ENCODE assay signal across 1 cellular context in the genomic region with DNA sequence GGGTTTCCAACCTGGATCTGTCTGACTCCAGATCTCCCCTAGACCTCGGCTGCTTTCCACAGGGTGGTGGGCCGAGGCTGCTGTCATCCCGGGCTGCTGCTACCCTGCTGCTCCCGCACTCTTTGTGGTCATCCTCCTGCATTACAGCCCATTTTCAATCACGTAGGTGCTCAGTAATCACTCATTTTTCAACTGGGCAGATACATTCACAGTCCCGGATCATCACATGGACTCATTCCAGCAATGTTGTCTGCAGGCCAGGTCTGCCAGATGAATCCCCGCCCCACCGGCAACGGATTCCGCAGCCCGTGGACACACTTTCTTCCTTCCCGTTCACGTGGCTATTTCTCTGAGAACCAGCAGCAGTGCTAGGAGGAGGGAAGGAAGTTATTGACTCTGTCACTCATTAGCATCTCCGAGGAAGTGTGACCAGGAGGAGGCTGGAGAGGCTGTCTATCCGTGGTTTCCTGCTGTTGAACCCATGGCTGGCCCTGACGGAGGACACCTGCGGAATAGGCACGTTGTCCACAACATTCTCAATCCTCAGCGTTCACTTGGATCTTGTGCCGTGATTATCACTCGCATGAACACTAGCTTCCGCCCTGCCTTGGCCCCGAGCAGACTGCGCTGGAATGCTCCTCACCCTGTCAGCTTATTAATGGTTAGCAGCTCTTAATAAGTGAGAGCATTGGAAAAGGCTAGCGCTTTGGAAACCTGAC.
TF ChIP-seq lines count a peak whose summit lies in the region.

No MANE protein-coding gene starts in this region.

TF ChIP-seq in HepG2, 621 proteins besides CTCF, POLR2A, EP300 and RAD21 (continued from another document and continues in another):
- TF ChIP-seq, protein P1, sequence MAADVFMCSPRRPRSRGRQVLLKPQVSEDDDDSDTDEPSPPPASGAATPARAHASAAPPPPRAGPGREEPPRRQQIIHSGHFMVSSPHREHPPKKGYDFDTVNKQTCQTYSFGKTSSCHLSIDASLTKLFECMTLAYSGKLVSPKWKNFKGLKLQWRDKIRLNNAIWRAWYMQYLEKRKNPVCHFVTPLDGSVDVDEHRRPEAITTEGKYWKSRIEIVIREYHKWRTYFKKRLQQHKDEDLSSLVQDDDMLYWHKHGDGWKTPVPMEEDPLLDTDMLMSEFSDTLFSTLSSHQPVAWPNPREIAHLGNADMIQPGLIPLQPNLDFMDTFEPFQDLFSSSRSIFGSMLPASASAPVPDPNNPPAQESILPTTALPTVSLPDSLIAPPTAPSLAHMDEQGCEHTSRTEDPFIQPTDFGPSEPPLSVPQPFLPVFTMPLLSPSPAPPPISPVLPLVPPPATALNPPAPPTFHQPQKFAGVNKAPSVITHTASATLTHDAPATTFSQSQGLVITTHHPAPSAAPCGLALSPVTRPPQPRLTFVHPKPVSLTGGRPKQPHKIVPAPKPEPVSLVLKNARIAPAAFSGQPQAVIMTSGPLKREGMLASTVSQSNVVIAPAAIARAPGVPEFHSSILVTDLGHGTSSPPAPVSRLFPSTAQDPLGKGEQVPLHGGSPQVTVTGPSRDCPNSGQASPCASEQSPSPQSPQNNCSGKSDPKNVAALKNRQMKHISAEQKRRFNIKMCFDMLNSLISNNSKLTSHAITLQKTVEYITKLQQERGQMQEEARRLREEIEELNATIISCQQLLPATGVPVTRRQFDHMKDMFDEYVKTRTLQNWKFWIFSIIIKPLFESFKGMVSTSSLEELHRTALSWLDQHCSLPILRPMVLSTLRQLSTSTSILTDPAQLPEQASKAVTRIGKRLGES (CRISPR knock-in tag; IDR thresholded peaks at IDR 0.05; ENCODE audit: borderline replicate concordance): no peak
- TF ChIP-seq ZNF629 (CRISPR knock-in tag; conservative IDR thresholded peaks at IDR 0.05) (no peak), ZNF451 (CRISPR knock-in tag; IDR thresholded peaks at IDR 0.05) (no peak), ZNF263 (CRISPR knock-in tag; IDR thresholded peaks at IDR 0.05) (peak; percentile 43; the same call in 1 of the 2 replicates), GATAD2A (CRISPR knock-in tag; IDR thresholded peaks at IDR 0.05) (no peak), NFRKB (IDR thresholded peaks at IDR 0.05) (no peak), GABPA (IDR thresholded peaks at IDR 0.05; ENCODE audit: low read depth, low read length) (no peak), GABPA (CRISPR knock-in tag; IDR thresholded peaks at IDR 0.05; ENCODE audit: low read depth) (no peak), BCL6 (CRISPR knock-in tag; IDR thresholded peaks at IDR 0.05) (no peak; the same call in 1 of the 2 replicates), ZMYM3 (CRISPR knock-in tag; IDR thresholded peaks at IDR 0.05) (peak; percentile 40; the same call in 1 of the 2 replicates), POLR2AphosphoS5 (IDR thresholded peaks at IDR 0.05; ENCODE audit: low read depth, low read length) (no peak), ZNF234 (CRISPR knock-in tag; conservative IDR thresholded peaks at IDR 0.05) (no peak), NFKB2 (CRISPR knock-in tag; IDR thresholded peaks at IDR 0.05; ENCODE audit: borderline replicate concordance) (no peak), ARNT2 (CRISPR knock-in tag; IDR thresholded peaks at IDR 0.05; ENCODE audit: low read depth) (no peak), ZNF737 (CRISPR knock-in tag; IDR thresholded peaks at IDR 0.05; ENCODE audit: borderline replicate concordance) (no peak), TBX3 (IDR thresholded peaks at IDR 0.05; ENCODE audit: borderline replicate concordance) (no peak), CEBPG (CRISPR knock-in tag; IDR thresholded peaks at IDR 0.05) (no peak), ZNF720 (CRISPR knock-in tag; IDR thresholded peaks at IDR 0.05) (no peak), ZNF709 (CRISPR knock-in tag; IDR thresholded peaks at IDR 0.05) (no peak), NFE2 (CRISPR knock-in tag; IDR thresholded peaks at IDR 0.05) (no peak), PHB2 (IDR thresholded peaks at IDR 0.05; ENCODE audit: partially characterized antibody) (no peak), HDAC1 (CRISPR knock-in tag; IDR thresholded peaks at IDR 0.05) (peak; percentile 56), SIX4 (CRISPR knock-in tag; IDR thresholded peaks at IDR 0.05) (no peak), ZNF34 (CRISPR knock-in tag; IDR thresholded peaks at IDR 0.05; ENCODE audit: borderline replicate concordance) (no peak), NR2F2 (IDR thresholded peaks at IDR 0.05; ENCODE audit: borderline replicate concordance, low read depth) (no peak), MAFK (conservative IDR thresholded peaks at IDR 0.05 in 1 of 2, IDR thresholded peaks at IDR 0.05 in 1 of 2; ENCODE audit: low read length in 2 of 2) (no peak), FLYWCH1 (CRISPR knock-in tag; IDR thresholded peaks at IDR 0.05) (no peak), POLR2AphosphoS2 (IDR thresholded peaks at IDR 0.05; ENCODE audit: low read depth, low read length) (no peak), SRSF9 (IDR thresholded peaks at IDR 0.05; ENCODE audit: borderline replicate concordance, insufficient read depth, low read depth, low read length, poor library complexity, severe bottlenecking) (no peak), SMARCE1 (IDR thresholded peaks at IDR 0.05; ENCODE audit: borderline replicate concordance) (no peak), KLF16 (CRISPR knock-in tag; IDR thresholded peaks at IDR 0.05) (no peak), SMYD3 (CRISPR knock-in tag; IDR thresholded peaks at IDR 0.05) (no peak), ZNF225 (CRISPR knock-in tag; IDR thresholded peaks at IDR 0.05) (no peak), ZNF382 (CRISPR knock-in tag; IDR thresholded peaks at IDR 0.05; ENCODE audit: borderline replicate concordance) (no peak), ZNF33B (CRISPR knock-in tag; IDR thresholded peaks at IDR 0.05) (no peak)
- TF ChIP-seq, protein P2, sequence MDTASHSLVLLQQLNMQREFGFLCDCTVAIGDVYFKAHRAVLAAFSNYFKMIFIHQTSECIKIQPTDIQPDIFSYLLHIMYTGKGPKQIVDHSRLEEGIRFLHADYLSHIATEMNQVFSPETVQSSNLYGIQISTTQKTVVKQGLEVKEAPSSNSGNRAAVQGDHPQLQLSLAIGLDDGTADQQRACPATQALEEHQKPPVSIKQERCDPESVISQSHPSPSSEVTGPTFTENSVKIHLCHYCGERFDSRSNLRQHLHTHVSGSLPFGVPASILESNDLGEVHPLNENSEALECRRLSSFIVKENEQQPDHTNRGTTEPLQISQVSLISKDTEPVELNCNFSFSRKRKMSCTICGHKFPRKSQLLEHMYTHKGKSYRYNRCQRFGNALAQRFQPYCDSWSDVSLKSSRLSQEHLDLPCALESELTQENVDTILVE (CRISPR knock-in tag; IDR thresholded peaks at IDR 0.05): no peak
- TF ChIP-seq, protein P3, sequence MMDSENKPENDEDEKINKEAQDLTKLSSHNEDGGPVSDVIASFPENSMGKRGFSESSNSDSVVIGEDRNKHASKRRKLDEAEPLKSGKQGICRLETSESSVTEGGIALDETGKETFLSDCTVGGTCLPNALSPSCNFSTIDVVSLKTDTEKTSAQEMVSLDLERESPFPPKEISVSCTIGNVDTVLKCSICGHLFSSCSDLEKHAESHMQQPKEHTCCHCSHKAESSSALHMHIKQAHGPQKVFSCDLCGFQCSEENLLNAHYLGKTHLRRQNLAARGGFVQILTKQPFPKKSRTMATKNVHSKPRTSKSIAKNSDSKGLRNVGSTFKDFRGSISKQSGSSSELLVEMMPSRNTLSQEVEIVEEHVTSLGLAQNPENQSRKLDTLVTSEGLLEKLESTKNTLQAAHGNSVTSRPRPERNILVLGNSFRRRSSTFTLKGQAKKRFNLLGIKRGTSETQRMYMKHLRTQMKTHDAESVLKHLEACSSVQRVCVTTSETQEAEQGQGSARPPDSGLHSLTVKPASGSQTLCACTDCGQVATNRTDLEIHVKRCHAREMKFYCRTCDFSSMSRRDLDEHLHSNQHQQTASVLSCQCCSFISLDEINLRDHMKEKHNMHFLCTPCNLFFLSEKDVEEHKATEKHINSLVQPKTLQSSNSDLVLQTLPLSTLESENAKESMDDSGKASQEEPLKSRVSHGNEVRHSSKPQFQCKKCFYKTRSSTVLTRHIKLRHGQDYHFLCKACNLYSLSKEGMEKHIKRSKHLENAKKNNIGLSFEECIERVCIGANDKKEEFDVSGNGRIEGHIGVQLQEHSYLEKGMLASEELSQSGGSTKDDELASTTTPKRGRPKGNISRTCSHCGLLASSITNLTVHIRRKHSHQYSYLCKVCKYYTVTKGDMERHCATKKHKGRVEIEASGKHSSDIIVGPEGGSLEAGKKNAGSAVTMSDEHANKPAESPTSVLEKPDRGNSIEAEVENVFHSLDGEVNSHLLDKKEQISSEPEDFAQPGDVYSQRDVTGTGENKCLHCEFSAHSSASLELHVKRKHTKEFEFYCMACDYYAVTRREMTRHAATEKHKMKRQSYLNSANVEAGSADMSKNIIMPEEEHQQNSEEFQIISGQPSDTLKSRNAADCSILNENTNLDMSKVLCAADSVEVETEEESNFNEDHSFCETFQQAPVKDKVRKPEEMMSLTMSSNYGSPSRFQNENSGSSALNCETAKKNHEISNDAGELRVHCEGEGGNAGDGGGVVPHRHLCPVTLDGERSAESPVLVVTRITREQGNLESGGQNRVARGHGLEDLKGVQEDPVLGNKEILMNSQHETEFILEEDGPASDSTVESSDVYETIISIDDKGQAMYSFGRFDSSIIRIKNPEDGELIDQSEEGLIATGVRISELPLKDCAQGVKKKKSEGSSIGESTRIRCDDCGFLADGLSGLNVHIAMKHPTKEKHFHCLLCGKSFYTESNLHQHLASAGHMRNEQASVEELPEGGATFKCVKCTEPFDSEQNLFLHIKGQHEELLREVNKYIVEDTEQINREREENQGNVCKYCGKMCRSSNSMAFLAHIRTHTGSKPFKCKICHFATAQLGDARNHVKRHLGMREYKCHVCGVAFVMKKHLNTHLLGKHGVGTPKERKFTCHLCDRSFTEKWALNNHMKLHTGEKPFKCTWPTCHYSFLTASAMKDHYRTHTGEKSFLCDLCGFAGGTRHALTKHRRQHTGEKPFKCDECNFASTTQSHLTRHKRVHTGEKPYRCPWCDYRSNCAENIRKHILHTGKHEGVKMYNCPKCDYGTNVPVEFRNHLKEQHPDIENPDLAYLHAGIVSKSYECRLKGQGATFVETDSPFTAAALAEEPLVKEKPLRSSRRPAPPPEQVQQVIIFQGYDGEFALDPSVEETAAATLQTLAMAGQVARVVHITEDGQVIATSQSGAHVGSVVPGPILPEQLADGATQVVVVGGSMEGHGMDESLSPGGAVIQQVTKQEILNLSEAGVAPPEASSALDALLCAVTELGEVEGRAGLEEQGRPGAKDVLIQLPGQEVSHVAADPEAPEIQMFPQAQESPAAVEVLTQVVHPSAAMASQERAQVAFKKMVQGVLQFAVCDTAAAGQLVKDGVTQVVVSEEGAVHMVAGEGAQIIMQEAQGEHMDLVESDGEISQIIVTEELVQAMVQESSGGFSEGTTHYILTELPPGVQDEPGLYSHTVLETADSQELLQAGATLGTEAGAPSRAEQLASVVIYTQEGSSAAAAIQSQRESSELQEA (CRISPR knock-in tag; IDR thresholded peaks at IDR 0.05; ENCODE audit: not compliant biosample characterization): peak; percentile 49
- TF ChIP-seq, protein P4, sequence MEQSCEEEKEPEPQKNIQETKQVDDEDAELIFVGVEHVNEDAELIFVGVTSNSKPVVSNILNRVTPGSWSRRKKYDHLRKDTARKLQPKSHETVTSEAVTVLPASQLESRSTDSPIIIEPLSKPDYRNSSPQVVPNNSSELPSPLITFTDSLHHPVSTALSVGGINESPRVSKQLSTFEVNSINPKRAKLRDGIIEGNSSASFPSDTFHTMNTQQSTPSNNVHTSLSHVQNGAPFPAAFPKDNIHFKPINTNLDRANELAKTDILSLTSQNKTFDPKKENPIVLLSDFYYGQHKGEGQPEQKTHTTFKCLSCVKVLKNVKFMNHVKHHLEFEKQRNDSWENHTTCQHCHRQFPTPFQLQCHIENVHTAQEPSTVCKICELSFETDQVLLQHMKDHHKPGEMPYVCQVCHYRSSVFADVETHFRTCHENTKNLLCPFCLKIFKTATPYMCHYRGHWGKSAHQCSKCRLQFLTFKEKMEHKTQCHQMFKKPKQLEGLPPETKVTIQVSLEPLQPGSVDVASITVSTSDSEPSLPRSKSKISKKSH (CRISPR knock-in tag; IDR thresholded peaks at IDR 0.05; ENCODE audit: borderline replicate concordance): peak; percentile 61; the same call in 1 of the 2 replicates
- TF ChIP-seq, protein P5, sequence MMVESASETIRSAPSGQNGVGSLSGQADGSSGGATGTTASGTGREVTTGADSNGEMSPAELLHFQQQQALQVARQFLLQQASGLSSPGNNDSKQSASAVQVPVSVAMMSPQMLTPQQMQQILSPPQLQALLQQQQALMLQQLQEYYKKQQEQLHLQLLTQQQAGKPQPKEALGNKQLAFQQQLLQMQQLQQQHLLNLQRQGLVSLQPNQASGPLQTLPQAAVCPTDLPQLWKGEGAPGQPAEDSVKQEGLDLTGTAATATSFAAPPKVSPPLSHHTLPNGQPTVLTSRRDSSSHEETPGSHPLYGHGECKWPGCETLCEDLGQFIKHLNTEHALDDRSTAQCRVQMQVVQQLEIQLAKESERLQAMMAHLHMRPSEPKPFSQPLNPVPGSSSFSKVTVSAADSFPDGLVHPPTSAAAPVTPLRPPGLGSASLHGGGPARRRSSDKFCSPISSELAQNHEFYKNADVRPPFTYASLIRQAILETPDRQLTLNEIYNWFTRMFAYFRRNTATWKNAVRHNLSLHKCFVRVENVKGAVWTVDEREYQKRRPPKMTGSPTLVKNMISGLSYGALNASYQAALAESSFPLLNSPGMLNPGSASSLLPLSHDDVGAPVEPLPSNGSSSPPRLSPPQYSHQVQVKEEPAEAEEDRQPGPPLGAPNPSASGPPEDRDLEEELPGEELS (CRISPR knock-in tag; IDR thresholded peaks at IDR 0.05): no peak
- TF ChIP-seq, protein P6, sequence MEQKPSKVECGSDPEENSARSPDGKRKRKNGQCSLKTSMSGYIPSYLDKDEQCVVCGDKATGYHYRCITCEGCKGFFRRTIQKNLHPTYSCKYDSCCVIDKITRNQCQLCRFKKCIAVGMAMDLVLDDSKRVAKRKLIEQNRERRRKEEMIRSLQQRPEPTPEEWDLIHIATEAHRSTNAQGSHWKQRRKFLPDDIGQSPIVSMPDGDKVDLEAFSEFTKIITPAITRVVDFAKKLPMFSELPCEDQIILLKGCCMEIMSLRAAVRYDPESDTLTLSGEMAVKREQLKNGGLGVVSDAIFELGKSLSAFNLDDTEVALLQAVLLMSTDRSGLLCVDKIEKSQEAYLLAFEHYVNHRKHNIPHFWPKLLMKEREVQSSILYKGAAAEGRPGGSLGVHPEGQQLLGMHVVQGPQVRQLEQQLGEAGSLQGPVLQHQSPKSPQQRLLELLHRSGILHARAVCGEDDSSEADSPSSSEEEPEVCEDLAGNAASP (CRISPR knock-in tag; IDR thresholded peaks at IDR 0.05; ENCODE audit: borderline replicate concordance): 0 out of 2 replicates have a peak, but pooled peaks have one; percentile 1
- TF ChIP-seq, protein P7, sequence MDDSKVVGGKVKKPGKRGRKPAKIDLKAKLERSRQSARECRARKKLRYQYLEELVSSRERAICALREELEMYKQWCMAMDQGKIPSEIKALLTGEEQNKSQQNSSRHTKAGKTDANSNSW (CRISPR knock-in tag; IDR thresholded peaks at IDR 0.05; ENCODE audit: borderline replicate concordance): no peak
- TF ChIP-seq, protein P8, sequence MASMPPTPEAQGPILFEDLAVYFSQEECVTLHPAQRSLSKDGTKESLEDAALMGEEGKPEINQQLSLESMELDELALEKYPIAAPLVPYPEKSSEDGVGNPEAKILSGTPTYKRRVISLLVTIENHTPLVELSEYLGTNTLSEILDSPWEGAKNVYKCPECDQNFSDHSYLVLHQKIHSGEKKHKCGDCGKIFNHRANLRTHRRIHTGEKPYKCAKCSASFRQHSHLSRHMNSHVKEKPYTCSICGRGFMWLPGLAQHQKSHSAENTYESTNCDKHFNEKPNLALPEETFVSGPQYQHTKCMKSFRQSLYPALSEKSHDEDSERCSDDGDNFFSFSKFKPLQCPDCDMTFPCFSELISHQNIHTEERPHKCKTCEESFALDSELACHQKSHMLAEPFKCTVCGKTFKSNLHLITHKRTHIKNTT (CRISPR knock-in tag; IDR thresholded peaks at IDR 0.05): no peak
